In the genomic region with DNA sequence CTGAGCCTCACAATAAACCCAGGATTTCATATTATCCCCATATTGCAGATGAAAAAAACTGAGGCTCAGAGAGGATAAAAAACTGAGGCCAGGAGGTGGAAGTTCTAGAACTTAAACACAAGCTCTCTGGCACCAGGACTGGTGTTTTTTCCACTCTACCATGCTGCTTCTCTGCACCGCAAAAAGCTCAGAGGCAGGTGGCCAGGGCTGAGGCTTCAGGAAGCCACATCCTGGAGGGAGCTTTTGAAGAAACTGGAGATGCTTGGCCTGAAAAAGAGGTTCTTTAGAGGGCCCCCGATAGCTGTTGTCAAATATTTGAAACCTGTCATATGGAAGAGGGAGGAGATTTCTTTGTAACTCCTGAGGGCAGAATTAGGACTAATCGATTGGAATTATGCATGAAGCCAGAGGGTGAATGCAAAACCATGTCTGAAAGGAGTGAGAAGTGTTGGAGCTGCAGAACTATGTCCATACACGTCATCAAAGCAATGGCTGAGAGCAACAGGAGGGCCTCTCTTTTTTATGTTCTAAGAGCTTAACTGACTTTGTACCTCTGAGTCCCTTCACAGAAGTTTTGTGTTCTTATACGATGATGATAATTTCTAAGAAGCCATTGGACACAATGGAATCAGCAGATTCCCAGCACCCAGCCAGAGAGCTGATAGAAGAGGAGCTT, we compare ENCODE assay signal across 32 cellular contexts.
A peak's percentile ranks its signal among the peaks of the same experiment; 100 is the strongest.
DNase-seq lines count a peak whose midpoint lies in the region; ATAC-seq and TF ChIP-seq lines count a peak whose summit lies in the region.
"Had no signal": no experiment of that assay in that cellular context is flagged by ENCODE, and none has a peak within 500 bp of the region (broad histone marks: within the 10 kb centered on the region; RNA-seq: fewer than 3 reads in every experiment).

No MANE protein-coding gene starts in this region.

- H3K36me3 Mint-ChIP-seq in activated T-cell treated with anti-CD3 and anti-CD28 coated beads, Interleukin-2, amount 50 U/mL, for 72 hours (ENCODE audit: insufficient read depth in 2 of 2) = peaks cover 5 to 6% of the 10 kb centered on the region in 2 donors
- no peaks in the 10 kb centered on the region for H3K36me3 Mint-ChIP-seq in activated T-cell treated with anti-CD3 and anti-CD28 coated beads, Interleukin-2, amount 50 U/mL, for 24 hours (ENCODE audit: low read depth)
- H3K36me3 Mint-ChIP-seq in CD8-positive, alpha-beta T cell = peaks cover 1% of the 10 kb centered on the region
- H3K36me3 Mint-ChIP-seq in T-helper 17 cell (ENCODE audit: low read depth) (peaks cover 2% of the 10 kb centered on the region), Calu3 (ENCODE audit: insufficient read depth, unreplicated experiment) (no peaks in the 10 kb centered on the region)
- H3K36me3 Mint-ChIP-seq: mesothelial cell of epicardium, naive B cell, type B pancreatic cell had no signal

- no peak overlapping the region for H3K4me3 ChIP-seq in CD8-positive, alpha-beta T cell (ENCODE audit: low read depth, low read length)
- H3K4me3 ChIP-seq: A549, breast epithelium, MG63 had no signal

- H3K9me3 Mint-ChIP-seq in activated T-cell treated with anti-CD3 and anti-CD28 coated beads, Interleukin-2, amount 50 U/mL, for 72 hours = peaks cover 2 to 3% of the 10 kb centered on the region in 2 donors
- H3K9me3 Mint-ChIP-seq in activated T-cell treated with anti-CD3 and anti-CD28 coated beads, Interleukin-2, amount 50 U/mL, for 24 hours = peaks cover under 1% of the 10 kb centered on the region
- no peaks in the 10 kb centered on the region for H3K9me3 Mint-ChIP-seq in CD8-positive, alpha-beta T cell
- no peaks in the 10 kb centered on the region for H3K9me3 Mint-ChIP-seq in Calu3 (ENCODE audit: low read depth, unreplicated experiment)
- H3K9me3 Mint-ChIP-seq: type B pancreatic cell had no signal

- no TSS peak for BruUV-seq in Calu3 (replicated peaks; lab: Mats Ljungman, UMichigan)

- no peaks in the 10 kb centered on the region for H3K9me3 ChIP-seq in CD8-positive, alpha-beta T cell (ENCODE audit: low read length)
- no peaks in the 10 kb centered on the region for H3K9me3 ChIP-seq in T-helper 17 cell (ENCODE audit: control insufficient read depth, low read length, poor library complexity, severe bottlenecking)
- H3K9me3 ChIP-seq: A549, breast epithelium, MG63 had no signal

- no peaks in the 10 kb centered on the region for H3K27me3 Mint-ChIP-seq in activated T-cell treated with anti-CD3 and anti-CD28 coated beads, Interleukin-2, amount 50 U/mL, for 72 hours (ENCODE audit: low read depth)
- no peaks in the 10 kb centered on the region for H3K27me3 Mint-ChIP-seq in activated T-cell treated with anti-CD3 and anti-CD28 coated beads, Interleukin-2, amount 50 U/mL, for 24 hours
- H3K27me3 Mint-ChIP-seq in CD8-positive, alpha-beta T cell (ENCODE audit: low read depth) = no peaks in the 10 kb centered on the region
- H3K27me3 Mint-ChIP-seq in T-helper 17 cell = no peaks in the 10 kb centered on the region
- peaks cover 83% of the 10 kb centered on the region for H3K27me3 Mint-ChIP-seq in Calu3 (ENCODE audit: unreplicated experiment)

- peaks cover 49% of the 10 kb centered on the region for H3K4me1 Mint-ChIP-seq in activated T-cell treated with anti-CD3 and anti-CD28 coated beads, Interleukin-2, amount 50 U/mL, for 72 hours (ENCODE audit: low read depth)
- peaks cover 57% of the 10 kb centered on the region for H3K4me1 Mint-ChIP-seq in activated T-cell treated with anti-CD3 and anti-CD28 coated beads, Interleukin-2, amount 50 U/mL, for 24 hours (ENCODE audit: low read depth)
- peaks cover 67% of the 10 kb centered on the region for H3K4me1 Mint-ChIP-seq in CD8-positive, alpha-beta T cell (ENCODE audit: low read depth)
- peaks cover 42% of the 10 kb centered on the region for H3K4me1 Mint-ChIP-seq in T-helper 17 cell
- H3K4me1 Mint-ChIP-seq in Calu3 (ENCODE audit: low read depth, unreplicated experiment) = no peaks in the 10 kb centered on the region
- H3K4me1 Mint-ChIP-seq: IgD-negative memory B cell, naive B cell had no signal

- H3K27ac Mint-ChIP-seq in activated T-cell treated with anti-CD3 and anti-CD28 coated beads, Interleukin-2, amount 50 U/mL, for 72 hours = peak overlapping the region; percentile 24
- no peak overlapping the region for H3K27ac Mint-ChIP-seq in activated T-cell treated with anti-CD3 and anti-CD28 coated beads, Interleukin-2, amount 50 U/mL, for 24 hours
- H3K27ac Mint-ChIP-seq in CD8-positive, alpha-beta T cell = peak overlapping the region; percentile 66
- H3K27ac Mint-ChIP-seq in T-helper 17 cell (peak overlapping the region; percentile 91), Calu3 (ENCODE audit: unreplicated experiment) (no peak overlapping the region)
- H3K27ac Mint-ChIP-seq: mesothelial cell of epicardium, naive B cell, type B pancreatic cell had no signal

- POLR2A ChIA-PET in CD8-positive, alpha-beta T cell (lab: Charles Lee) = interaction anchor here (0.8 to 2.3 kb wide), 8 partner anchors 11 to 596 kb away, joined by 3 to 19 read pairs (median 6); no protein-coding TSS in a partner anchor

- ATAC-seq in activated T-cell treated with anti-CD3 and anti-CD28 coated beads, Interleukin-2, amount 50 U/mL, for 72 hours (replicated peaks in 1 of 2) = peak in 1 of 2 donors; percentile 28
- peak; percentile 54 for ATAC-seq in CD8-positive, alpha-beta T cell
- peak; percentile 73 for ATAC-seq in T-helper 17 cell
- ATAC-seq: A549 had no signal

- H3K27ac ChIP-seq in CD8-positive, alpha-beta T cell (ENCODE audit: low read depth, low read length) = no peak overlapping the region
- H3K27ac ChIP-seq: A549, breast epithelium had no signal

- H3K27me3 ChIP-seq in CD8-positive, alpha-beta T cell (ENCODE audit: insufficient read depth, low read length) = no peaks in the 10 kb centered on the region
- H3K27me3 ChIP-seq: breast epithelium, MG63 had no signal

- TF ChIP-seq CTCF in CD8-positive, alpha-beta T cell (IDR thresholded peaks at IDR 0.05) = no peak
- no peak for TF ChIP-seq CTCF in Calu3 (IDR thresholded peaks at IDR 0.05; ENCODE audit: unreplicated experiment)

- no peaks in the 10 kb centered on the region for H3K36me3 ChIP-seq in CD8-positive, alpha-beta T cell (ENCODE audit: insufficient read depth, low read length)
- H3K36me3 ChIP-seq: breast epithelium, MG63 had no signal

- DNase-seq in activated T-cell treated with anti-CD3 and anti-CD28 coated beads, Interleukin-2, amount 50 U/mL, for 72 hours = no peak
- no peak for DNase-seq in activated T-cell treated with anti-CD3 and anti-CD28 coated beads, Interleukin-2, amount 50 U/mL, for 24 hours
- peak in 4 of 7 experiments; percentile 26 to 66 (median 32) for DNase-seq in CD8-positive, alpha-beta T cell
- DNase-seq in T-helper 17 cell (no peak), dermis blood vessel endothelial cell (no peak), NCI-H748 (lab: John Stamatoyannopoulos, UW; ENCODE audit: unreplicated experiment) (no peak), Calu3 (no peak)
- DNase-seq in central memory CD4-positive, alpha-beta T cell = peak; percentile 36
- DNase-seq: activated CD4-positive, CD25-positive, alpha-beta regulatory T cell; AML-193; amygdala; DMS79; effector CD8-positive, alpha-beta T cell; erythroblast; GF-D8; HCEC 1CT; head of caudate nucleus; MG63; naive B cell; NCI-H1105 treated with DMSO at 0.1 percent for 48 hours; NCI-H2029 treated with DMSO at 0.1 percent for 48 hours; NCI-H2227 treated with DMSO at 0.1 percent for 48 hours; NCI-H69; small intestine; stimulated activated CD4-positive, alpha-beta T cell treated with anti-CD3 and anti-CD28 coated beads, Interleukin-2, amount 100 ng/mL, for 24 hours; substantia nigra; SW 1271 had no signal

- intact Hi-C loops in CD8-positive, alpha-beta T cell (cut with DNase I, micrococcal nuclease) = loop anchor here in 1 of 2 experiments (1.0 kb wide), 1 partner anchor 37 kb away; no protein-coding TSS in a partner anchor
- intact Hi-C loops in Calu3 (cut with micrococcal nuclease; ENCODE audit: unreplicated experiment) = no loop called here

- peaks cover 58% of the 10 kb centered on the region for H3K4me1 ChIP-seq in CD8-positive, alpha-beta T cell (ENCODE audit: insufficient read depth, low read length)
- H3K4me1 ChIP-seq: A549, breast epithelium had no signal

- CTCF ChIA-PET in CD8-positive, alpha-beta T cell (lab: Charles Lee) = interaction anchor here (0.7 to 2.2 kb wide), 7 partner anchors 15 to 100 kb away, joined by 3 to 8 read pairs (median 6); no protein-coding TSS in a partner anchor
- CTCF ChIA-PET in Calu3 (lab: Charles Lee) = interaction anchor here (0.7 kb wide), 1 partner anchor 470 kb away, joined by 3 read pairs; no protein-coding TSS in a partner anchor

- no peak overlapping the region for H3K4me3 Mint-ChIP-seq in activated T-cell treated with anti-CD3 and anti-CD28 coated beads, Interleukin-2, amount 50 U/mL, for 72 hours
- H3K4me3 Mint-ChIP-seq in activated T-cell treated with anti-CD3 and anti-CD28 coated beads, Interleukin-2, amount 50 U/mL, for 24 hours = no peak overlapping the region
- peak overlapping the region; percentile 27 for H3K4me3 Mint-ChIP-seq in CD8-positive, alpha-beta T cell
- peak overlapping the region; percentile 31 for H3K4me3 Mint-ChIP-seq in T-helper 17 cell
- no peak overlapping the region for H3K4me3 Mint-ChIP-seq in Calu3 (ENCODE audit: low read depth, unreplicated experiment)
- H3K4me3 Mint-ChIP-seq: IgD-negative memory B cell, mesothelial cell of epicardium, type B pancreatic cell had no signal

Comparison
In these comparisons a context has a peak if more than half of its experiments do, and no peak if none do; other contexts are left out.
1. H3K27ac Mint-ChIP-seq: peak in activated T-cell treated with anti-CD3 and anti-CD28 coated beads, Interleukin-2, amount 50 U/mL, for 72 hours (single experiment), CD8-positive, alpha-beta T cell (single experiment) and T-helper 17 cell (single experiment); none in activated T-cell treated with anti-CD3 and anti-CD28 coated beads, Interleukin-2, amount 50 U/mL, for 24 hours (single experiment) and Calu3 (single experiment).
2. DNase-seq: peak in CD8-positive, alpha-beta T cell (4 of 7) and central memory CD4-positive, alpha-beta T cell (single experiment); none in activated T-cell treated with anti-CD3 and anti-CD28 coated beads, Interleukin-2, amount 50 U/mL, for 72 hours (0 of 2), activated T-cell treated with anti-CD3 and anti-CD28 coated beads, Interleukin-2, amount 50 U/mL, for 24 hours (single experiment), T-helper 17 cell (0 of 3), dermis blood vessel endothelial cell (single experiment), NCI-H748 (single experiment) and Calu3 (single experiment).
3. H3K4me3 Mint-ChIP-seq: peak in CD8-positive, alpha-beta T cell (single experiment) and T-helper 17 cell (single experiment); none in activated T-cell treated with anti-CD3 and anti-CD28 coated beads, Interleukin-2, amount 50 U/mL, for 72 hours (0 of 2), activated T-cell treated with anti-CD3 and anti-CD28 coated beads, Interleukin-2, amount 50 U/mL, for 24 hours (single experiment) and Calu3 (single experiment).